In genomic region chr3:113193719-113194118, GRCh38 we compare ENCODE assay signal across 1 cellular context.
TF ChIP-seq lines count a peak whose summit lies in the region.

No MANE protein-coding gene starts in this region.

TF ChIP-seq in SK-N-SH treated with all-trans-retinoic acid at 6 μM for 48 hours, 23 proteins besides CTCF, POLR2A, EP300 and RAD21 (continued from another document):
- TF ChIP-seq PATZ1 (CRISPR knock-in tag; IDR thresholded peaks at IDR 0.05; ENCODE audit: borderline replicate concordance) (no peak), PPARA (CRISPR knock-in tag; IDR thresholded peaks at IDR 0.05; ENCODE audit: borderline replicate concordance) (no peak), ZFP30 (CRISPR knock-in tag; IDR thresholded peaks at IDR 0.05) (no peak), BACH2 (CRISPR knock-in tag; IDR thresholded peaks at IDR 0.05; ENCODE audit: borderline replicate concordance) (no peak), GLIS3 (CRISPR knock-in tag; IDR thresholded peaks at IDR 0.05) (no peak), CREB5 (CRISPR knock-in tag; IDR thresholded peaks at IDR 0.05; ENCODE audit: low read depth) (no peak), CSRNP3 (CRISPR knock-in tag; IDR thresholded peaks at IDR 0.05) (no peak), ZNF565 (CRISPR knock-in tag; conservative IDR thresholded peaks at IDR 0.05; ENCODE audit: low read depth) (no peak), SNAI2 (CRISPR knock-in tag; IDR thresholded peaks at IDR 0.05) (no peak), ESRRG (CRISPR knock-in tag; IDR thresholded peaks at IDR 0.05) (no peak), ZC3H10 (CRISPR knock-in tag; IDR thresholded peaks at IDR 0.05) (no peak)
